ENCODE assay signal across 19 cellular contexts in the genomic region with DNA sequence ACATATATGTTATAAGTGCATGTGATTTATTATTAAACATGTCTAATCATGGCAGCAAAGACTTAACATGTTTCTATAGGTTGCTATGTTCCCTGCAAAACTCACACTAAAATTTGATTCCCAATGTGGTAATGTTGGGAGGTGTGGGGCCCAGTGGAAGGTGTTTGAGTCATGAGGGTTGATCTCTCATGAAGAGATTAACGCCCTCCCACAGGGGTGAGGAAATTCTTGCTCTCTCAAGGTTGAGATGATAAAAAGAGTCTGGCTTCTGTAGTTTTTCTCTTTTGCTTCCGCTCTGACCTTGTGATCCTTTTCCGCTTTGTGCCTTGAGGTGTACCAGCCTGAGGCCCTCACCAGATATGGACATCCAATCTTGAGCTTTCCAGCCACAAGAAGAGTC.
DNase-seq lines count a peak whose midpoint lies in the region; ATAC-seq, FAIRE-seq and TF ChIP-seq lines count a peak whose summit lies in the region.
"Had no signal": no experiment of that assay in that cellular context is flagged by ENCODE, and none has a peak within 500 bp of the region (broad histone marks: within the 10 kb centered on the region; RNA-seq: fewer than 3 reads in every experiment).

No MANE protein-coding gene starts in this region.

- H3K9me3 Mint-ChIP-seq in progenitor cell of endocrine pancreas (ENCODE audit: low read depth) = no peaks in the 10 kb centered on the region

- POLR2A ChIA-PET in H1 (lab: Charles Lee; ENCODE audit: partially characterized antibody) = no interaction called here

- no peak overlapping the region for H3K56ac ChIP-seq in H1 (replicated peaks; ENCODE audit: insufficient read length, low read depth, low read length)

- H3K18ac ChIP-seq in H1 (ENCODE audit: extremely low read depth, low read length) = no peak overlapping the region

- TF ChIP-seq RAD21 in H1 (IDR thresholded peaks at IDR 0.05 in 1 of 2, conservative IDR thresholded peaks at IDR 0.05 in 1 of 2; ENCODE audit: low read depth in 2 of 2, low read length in 2 of 2) = no peak

- no peak overlapping the region for H2BK20ac ChIP-seq in H1 (ENCODE audit: low read length)

- no peak for TF ChIP-seq POLR2A in H1 (IDR thresholded peaks at IDR 0.05; ENCODE audit: control extremely low read depth in 1 of 2, low read depth in 2 of 2, low read length in 2 of 2)

- H3K79me1 ChIP-seq in H1 (ENCODE audit: low read depth, low read length) = no peaks in the 10 kb centered on the region

- no peak overlapping the region for H3K14ac ChIP-seq in H1 (ENCODE audit: insufficient read length)

- H2AFZ ChIP-seq in H1 (ENCODE audit: low read length) = no peak overlapping the region

- no peak overlapping the region for H3K27ac Mint-ChIP-seq in progenitor cell of endocrine pancreas
- H3K27ac Mint-ChIP-seq: CD8-positive, alpha-beta memory T cell had no signal

- H2BK15ac ChIP-seq in H1 (ENCODE audit: low read length) = no peak overlapping the region

- H3K4me3 Mint-ChIP-seq in progenitor cell of endocrine pancreas (ENCODE audit: low read depth) = no peak overlapping the region
- H3K4me3 Mint-ChIP-seq: CD8-positive, alpha-beta memory T cell had no signal

- H3K9me3 ChIP-seq in HUES6 (ENCODE audit: control insufficient read depth, insufficient read depth, low read depth, low read length) (no peaks in the 10 kb centered on the region), H1 (ENCODE audit: insufficient read depth in 2 of 2, low read depth in 1 of 2, low read length in 1 of 2) (no peaks in the 10 kb centered on the region)

- H3K36me3 ChIP-seq in HUES6 (ENCODE audit: control insufficient read depth, insufficient read depth, low read length) = no peaks in the 10 kb centered on the region
- no peaks in the 10 kb centered on the region for H3K36me3 ChIP-seq in H1 (ENCODE audit: control insufficient read depth in 2 of 4, insufficient read depth in 4 of 4, low read length in 3 of 4)

- H3K27me3 Mint-ChIP-seq in progenitor cell of endocrine pancreas = no peaks in the 10 kb centered on the region
- H3K27me3 Mint-ChIP-seq: CD8-positive, alpha-beta memory T cell had no signal

- 76% methylated on average over 3 of the region's 3 CpGs; no CpG with 5 or more reads in 1 of the 2 experiments for WGBS in H1 (ENCODE audit: extremely low coverage in 1 of 2, insufficient coverage in 1 of 2, insufficient read length in 1 of 2, insufficient replicate concordance in 2 of 2, low coverage in 1 of 2, low lambda C conversion rate in 2 of 2, missing lambda C conversion rate in 1 of 2), 2 experiments

- H3K9ac ChIP-seq in HUES6 (ENCODE audit: low read length) (peak overlapping the region; percentile 29), H1 (replicated peaks in 1 of 4; ENCODE audit: extremely low read depth in 1 of 4, low read depth in 3 of 4, low read length in 3 of 4) (no peak overlapping the region)

- CTCF ChIA-PET in H1 (lab: Charles Lee; ENCODE audit: partially characterized antibody) = no interaction called here

- H3K23ac ChIP-seq in H1 (ENCODE audit: insufficient read length) = no peak overlapping the region

- no peak for TF ChIP-seq EP300 in H1 (IDR thresholded peaks at IDR 0.05; ENCODE audit: borderline replicate concordance in 1 of 2, low read depth in 2 of 2, low read length in 2 of 2)

- ATAC-seq in GM19397 (IDR thresholded peaks at IDR 0.05; ENCODE audit: unreplicated experiment) = no peak
- ATAC-seq: HCT116, K562, Right ventricle myocardium inferior had no signal

- no peak overlapping the region for H4K5ac ChIP-seq in H1 (ENCODE audit: insufficient read length, low read depth, low read length)

- no peak overlapping the region for H2AK5ac ChIP-seq in H1 (ENCODE audit: low read depth, low read length)

- peak overlapping the region; percentile 10 for H2BK120ac ChIP-seq in H1 (replicated peaks; ENCODE audit: low read depth, low read length)

- H3K27ac ChIP-seq in HUES6 (ENCODE audit: low read depth, low read length) (peak overlapping the region; percentile 55; the same call in 1 of the 2 replicates), H1 (ENCODE audit: low read depth, low read length) (no peak overlapping the region; the same call in 1 of the 2 replicates)

- no peak overlapping the region for H3K4me3 ChIP-seq in HUES6 (ENCODE audit: low read depth, low read length)
- no peak overlapping the region for H3K4me3 ChIP-seq in H1 (ENCODE audit: extremely low read depth in 1 of 4, insufficient read depth in 2 of 4, low read depth in 3 of 4, low read length in 4 of 4)
- H3K4me3 ChIP-seq: K562 had no signal

- H4K20me1 ChIP-seq in H1 (replicated peaks in 1 of 2; ENCODE audit: control insufficient read depth in 1 of 2, insufficient read depth in 2 of 2, low read length in 2 of 2) = no peaks in the 10 kb centered on the region

- H3K4ac ChIP-seq in H1 (replicated peaks; ENCODE audit: insufficient read length, low read depth, low read length) = no peak overlapping the region

- peak overlapping the region; percentile 15; the same call in 1 of the 2 replicates for H2BK5ac ChIP-seq in H1 (ENCODE audit: low read depth, low read length)

- H3K4me1 Mint-ChIP-seq in progenitor cell of endocrine pancreas (ENCODE audit: low read depth) = peaks cover 4% of the 10 kb centered on the region
- H3K4me1 Mint-ChIP-seq: CD8-positive, alpha-beta memory T cell had no signal

- H3K27me3 ChIP-seq in HUES6 (ENCODE audit: control insufficient read depth, insufficient read depth, low read length) (no peaks in the 10 kb centered on the region), H1 (replicated peaks in 1 of 4; ENCODE audit: control insufficient read depth in 3 of 4, extremely low read depth in 1 of 4, insufficient read depth in 3 of 4, low read length in 3 of 4) (no peaks in the 10 kb centered on the region)

- H4K91ac ChIP-seq in H1 (replicated peaks; ENCODE audit: insufficient read length, low read length) = no peak overlapping the region

- TF ChIP-seq CTCF in H1 (IDR thresholded peaks at IDR 0.05; ENCODE audit: control extremely low read depth in 1 of 3, insufficient read depth in 1 of 3, low read depth in 1 of 3, low read length in 3 of 3) = no peak
- TF ChIP-seq CTCF in progenitor cell of endocrine pancreas (IDR thresholded peaks at IDR 0.05; ENCODE audit: unreplicated experiment) = no peak

- H4K8ac ChIP-seq in H1 (ENCODE audit: extremely low read depth, insufficient read depth, low read length) = no peak overlapping the region

- H3K4me1 ChIP-seq in HUES6 (ENCODE audit: control insufficient read depth, insufficient read depth, low read length) = peaks cover 16% of the 10 kb centered on the region
- peaks cover 0 to 5% (median 2%) of the 10 kb centered on the region in 4 experiments; a peak in 3 of 7 replicates for H3K4me1 ChIP-seq in H1 (replicated peaks in 1 of 4; ENCODE audit: control insufficient read depth in 3 of 4, insufficient read depth in 4 of 4, low read length in 3 of 4)

- no peaks in the 10 kb centered on the region for H3K36me3 Mint-ChIP-seq in progenitor cell of endocrine pancreas (ENCODE audit: insufficient read depth)
- H3K36me3 Mint-ChIP-seq: CD8-positive, alpha-beta memory T cell had no signal

- no peaks in the 10 kb centered on the region for H3K23me2 ChIP-seq in H1 (ENCODE audit: low read depth, low read length)

- no peak overlapping the region for H3K4me2 ChIP-seq in H1 (ENCODE audit: insufficient read depth in 1 of 2, low read depth in 2 of 2, low read length in 2 of 2)

- no peaks in the 10 kb centered on the region for H3K79me2 ChIP-seq in H1 (ENCODE audit: control insufficient read depth in 1 of 2, insufficient read depth in 2 of 2, low read length in 2 of 2)

- FAIRE-seq in H1 (lab: Jason Lieb, UNC) = no peak
- FAIRE-seq: D721Med, K562, RCC 7860 had no signal

- H2BK12ac ChIP-seq in H1 (ENCODE audit: low read depth, low read length) = no peak overlapping the region

- no peak for DNase-seq in H1 (ENCODE audit: low read depth in 1 of 2, low spot score in 2 of 2)
- DNase-seq in islet precursor cell = peak; percentile 49
- DNase-seq in SHP77 (lab: John Stamatoyannopoulos, UW) = no peak
- DNase-seq in GM19240 (ENCODE audit: insufficient read length, low spot score) = no peak
- no peak for DNase-seq in progenitor cell of endocrine pancreas (ENCODE audit: low spot score, unreplicated experiment)
- DNase-seq: ACHN; C1 segment of cervical spinal cord; CD8-positive, alpha-beta memory T cell; NCI-H1105; NCI-H2081; NCI-H2171 treated with DMSO at 0.1 percent for 48 hours; NK-92 treated with Interleukin-12 subunit alpha and Interleukin-12 subunit beta, amount 100 ng/mL, for 24 hours had no signal

TF ChIP-seq in H1, 55 proteins besides CTCF, POLR2A, EP300 and RAD21 (continues in another document):
- no peak for TF ChIP-seq GABPA (IDR thresholded peaks at IDR 0.05; ENCODE audit: borderline replicate concordance, insufficient read depth, low read length)
- TF ChIP-seq, protein P1, sequence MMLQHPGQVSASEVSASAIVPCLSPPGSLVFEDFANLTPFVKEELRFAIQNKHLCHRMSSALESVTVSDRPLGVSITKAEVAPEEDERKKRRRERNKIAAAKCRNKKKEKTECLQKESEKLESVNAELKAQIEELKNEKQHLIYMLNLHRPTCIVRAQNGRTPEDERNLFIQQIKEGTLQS (IDR thresholded peaks at IDR 0.05; ENCODE audit: insufficient read depth, low read depth, low read length) = no peak
- no peak for TF ChIP-seq SP4 (IDR thresholded peaks at IDR 0.05; ENCODE audit: low read length)
- TF ChIP-seq RXRA (IDR thresholded peaks at IDR 0.05; ENCODE audit: insufficient read depth, low read depth, low read length) = no peak
- no peak for TF ChIP-seq BACH1 (IDR thresholded peaks at IDR 0.05; ENCODE audit: low read length)
- no peak for TF ChIP-seq HDAC2 (IDR thresholded peaks at IDR 0.05; ENCODE audit: borderline replicate concordance in 1 of 2, low read depth in 2 of 2, low read length in 2 of 2)
- TF ChIP-seq, protein P2, sequence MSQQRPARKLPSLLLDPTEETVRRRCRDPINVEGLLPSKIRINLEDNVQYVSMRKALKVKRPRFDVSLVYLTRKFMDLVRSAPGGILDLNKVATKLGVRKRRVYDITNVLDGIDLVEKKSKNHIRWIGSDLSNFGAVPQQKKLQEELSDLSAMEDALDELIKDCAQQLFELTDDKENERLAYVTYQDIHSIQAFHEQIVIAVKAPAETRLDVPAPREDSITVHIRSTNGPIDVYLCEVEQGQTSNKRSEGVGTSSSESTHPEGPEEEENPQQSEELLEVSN (IDR thresholded peaks at IDR 0.05) = no peak
- TF ChIP-seq SP2 (IDR thresholded peaks at IDR 0.05; ENCODE audit: low read length) = no peak
- no peak for TF ChIP-seq GTF2F1 (IDR thresholded peaks at IDR 0.05; ENCODE audit: borderline replicate concordance, low read depth, low read length)
- no peak for TF ChIP-seq EZH2 (IDR thresholded peaks at IDR 0.05; ENCODE audit: low read depth, low read length, severe bottlenecking)
- no peak for TF ChIP-seq SAP30 (IDR thresholded peaks at IDR 0.05; ENCODE audit: insufficient read depth, insufficient replicate concordance, low read length)
- TF ChIP-seq RBBP5 (IDR thresholded peaks at IDR 0.05; ENCODE audit: borderline replicate concordance, low read depth, low read length) = no peak
- TF ChIP-seq SP1 (IDR thresholded peaks at IDR 0.05; ENCODE audit: low read depth, low read length) = no peak
